In genomic region chr6:141677598-141678211, GRCh38 we compare ENCODE assay signal across 9 cellular contexts.
DNase-seq lines count a peak whose midpoint lies in the region; ATAC-seq and TF ChIP-seq lines count a peak whose summit lies in the region.
"Had no signal": no experiment of that assay in that cellular context is flagged by ENCODE, and none has a peak within 500 bp of the region (broad histone marks: within the 10 kb centered on the region; RNA-seq: fewer than 3 reads in every experiment).

No MANE protein-coding gene starts in this region.

- H3K27ac ChIP-seq in hepatocyte: no peak overlapping the region

- no peaks in the 10 kb centered on the region for H3K36me3 ChIP-seq in hepatocyte (replicated peaks; ENCODE audit: insufficient read depth, low read depth)

- TF ChIP-seq CTCF in AG09319 (IDR thresholded peaks at IDR 0.05; ENCODE audit: low read depth, low read length) (peak; percentile 70), hepatocyte (IDR thresholded peaks at IDR 0.05; ENCODE audit: poor library complexity) (peak; percentile 77)

- no peaks in the 10 kb centered on the region for H4K20me1 ChIP-seq in hepatocyte (ENCODE audit: insufficient read depth, poor library complexity, severe bottlenecking)

- no peaks in the 10 kb centered on the region for H3K9me3 ChIP-seq in hepatocyte (ENCODE audit: low read depth)

- H3K4me3 ChIP-seq in hepatocyte: no peak overlapping the region
- H3K4me3 ChIP-seq: lung had no signal

- no peaks in the 10 kb centered on the region for H3K4me1 ChIP-seq in hepatocyte (ENCODE audit: insufficient read depth)

- 55% methylated on average over 4 of the region's 4 CpGs for WGBS in hepatocyte (ENCODE audit: low lambda C conversion rate, missing lambda C conversion rate)

- ATAC-seq in GM18511 (IDR thresholded peaks at IDR 0.05; ENCODE audit: unreplicated experiment) (peak; percentile 77), GM18520 (IDR thresholded peaks at IDR 0.05; ENCODE audit: unreplicated experiment) (no peak)

- H3K4me2 ChIP-seq in hepatocyte: no peak overlapping the region

- no peaks in the 10 kb centered on the region for H3K9me2 ChIP-seq in hepatocyte (replicated peaks; ENCODE audit: insufficient read depth)

- DNase-seq in AG09319 (ENCODE audit: extremely low read depth, low read depth) (no peak), HuH-7 (ENCODE audit: low spot score) (peak; percentile 12), SKM-1 treated with dmso at 0.1 percent for 144 hours (lab: John Stamatoyannopoulos, UW; ENCODE audit: unreplicated experiment) (peak; percentile 8), hepatocyte (ENCODE audit: low spot score) (peak; percentile 63), COLO668 (lab: John Stamatoyannopoulos, UW; ENCODE audit: unreplicated experiment) (no peak)
- no peak for DNase-seq in stimulated activated CD4-positive, alpha-beta T cell treated with anti-CD3 and anti-CD28 coated beads, Interleukin-12 subunit alpha, Interleukin-12 subunit beta, amount 100 ng/mL, for 4 hours

- H3K79me2 ChIP-seq in hepatocyte: no peaks in the 10 kb centered on the region

- H3K27me3 ChIP-seq in hepatocyte: no peaks in the 10 kb centered on the region

- no peak overlapping the region for H2AFZ ChIP-seq in hepatocyte

Comparison
In these comparisons a context has a peak if more than half of its experiments do, and no peak if none do; other contexts are left out.
1. DNase-seq: peak in HuH-7 (single experiment), SKM-1 treated with dmso at 0.1 percent for 144 hours (single experiment) and hepatocyte (single experiment); none in AG09319 (single experiment), stimulated activated CD4-positive, alpha-beta T cell treated with anti-CD3 and anti-CD28 coated beads, Interleukin-12 subunit alpha, Interleukin-12 subunit beta, amount 100 ng/mL, for 4 hours (single experiment) and COLO668 (single experiment).